Comparison of ENCODE assay signal across 7 cellular contexts in genomic region chr6:158213925-158214674, GRCh38. TPM values are rescaled to one million over a fixed set of nuclear protein-coding genes. Genes with fewer than 3 reads are reported as not detected.
A peak's percentile ranks its signal among the peaks of the same experiment; 100 is the strongest.
DNase-seq lines count a peak whose midpoint lies in the region; ATAC-seq and TF ChIP-seq lines count a peak whose summit lies in the region.

No MANE protein-coding gene starts in this region.

- no TSS peak for BruUV-seq in HCT116 (replicated peaks; lab: Mats Ljungman, UMichigan)

- ATAC-seq in HCT116 = peak; percentile 100
- peak; percentile 96 for ATAC-seq in RWPE2 (ENCODE audit: low read depth)
- peak; percentile 95 for ATAC-seq in activated naive CD8-positive, alpha-beta T cell treated with anti-CD3 and anti-CD28 coated beads, Interleukin-2, amount 10 ng/mL, durations not matched to agents 7 days and 5 days (ENCODE audit: low read depth)
- peak; percentile 94 to 98 for ATAC-seq in left cardiac atrium

- peak overlapping the region; percentile 55 for H2AFZ ChIP-seq in HCT116 (ENCODE audit: low read depth, low read length, poor library complexity, severe bottlenecking)

- no peaks in the 10 kb centered on the region for H3K9me2 ChIP-seq in HCT116 (ENCODE audit: insufficient read depth)

- H3K4me3 Mint-ChIP-seq in activated naive CD8-positive, alpha-beta T cell treated with anti-CD3 and anti-CD28 coated beads, Interleukin-2, amount 10 ng/mL, durations not matched to agents 7 days and 5 days = no peak overlapping the region

- H3K9ac ChIP-seq in HCT116 (ENCODE audit: low read length) = no peak overlapping the region

- peaks cover 9% of the 10 kb centered on the region for H3K27me3 Mint-ChIP-seq in activated naive CD8-positive, alpha-beta T cell treated with anti-CD3 and anti-CD28 coated beads, Interleukin-2, amount 10 ng/mL, durations not matched to agents 7 days and 5 days

- peak; percentile 94 for TF ChIP-seq RAD21 in HCT116 (IDR thresholded peaks at IDR 0.05; ENCODE audit: low read depth)

- no peak for TF ChIP-seq POLR2A in HCT116 (IDR thresholded peaks at IDR 0.05; ENCODE audit: borderline replicate concordance, extremely low read depth, insufficient read depth, insufficient read length)

- H3K36me3 Mint-ChIP-seq in activated naive CD8-positive, alpha-beta T cell treated with anti-CD3 and anti-CD28 coated beads, Interleukin-2, amount 10 ng/mL, durations not matched to agents 7 days and 5 days = no peaks in the 10 kb centered on the region

- H3K9me3 Mint-ChIP-seq in activated naive CD8-positive, alpha-beta T cell treated with anti-CD3 and anti-CD28 coated beads, Interleukin-2, amount 10 ng/mL, durations not matched to agents 7 days and 5 days = no peaks in the 10 kb centered on the region

- RAD21 ChIA-PET in HCT116 (lab: Charles Lee; ENCODE audit: low non-redundant PET in 1 of 2, low total read pairs in 2 of 2, uncharacterized antibody in 2 of 2, unreplicated experiment in 2 of 2) = interaction anchor here (0.6 to 1.2 kb wide), 7 partner anchors 356 to 477 kb away, joined by 3 to 9 read pairs (median 4); no protein-coding TSS in a partner anchor

- intact Hi-C loops in HCT116 (cut with micrococcal nuclease) (loop anchor here (2.0 kb wide), 1 partner anchor 477 kb away; no protein-coding TSS in a partner anchor), left cardiac atrium (cut with DNase I) (no loop called here)

- CTCF ChIA-PET in HCT116 (lab: Charles Lee) = interaction anchor here (0.6 to 2.2 kb wide), 22 partner anchors 9 to 921 kb away, joined by 3 to 56 read pairs (median 4); partner anchors contain the start of gene DYNLT1

- H3K9me3 ChIP-seq in HCT116 (ENCODE audit: control insufficient read depth in 1 of 2, insufficient read depth in 1 of 2, low read depth in 1 of 2, low read length in 2 of 2) (peaks cover 0 to 3% of the 10 kb centered on the region in 2 experiments; a peak in 1 of 4 replicates), MG63 (0 out of 2 replicates have a peak, but pooled peaks cover 2% of the 10 kb centered on the region), RWPE2 (ENCODE audit: severe bottlenecking) (no peaks in the 10 kb centered on the region)

- H3K27me3 ChIP-seq in HCT116 (ENCODE audit: insufficient read depth, low read length) (no peaks in the 10 kb centered on the region), MG63 (no peaks in the 10 kb centered on the region), RWPE2 (ENCODE audit: insufficient read depth, poor library complexity, severe bottlenecking) (no peaks in the 10 kb centered on the region)

- no peaks in the 10 kb centered on the region for H3K36me3 ChIP-seq in HCT116 (ENCODE audit: control insufficient read depth in 1 of 2, insufficient read depth in 2 of 2, low read length in 2 of 2)
- H3K36me3 ChIP-seq in MG63 = no peaks in the 10 kb centered on the region
- no peaks in the 10 kb centered on the region for H3K36me3 ChIP-seq in RWPE2 (ENCODE audit: low read depth)

- TF ChIP-seq CTCF in GM12873 (IDR thresholded peaks at IDR 0.05; ENCODE audit: insufficient read depth, low read depth, low read length, missing control alignments) (peak; percentile 86), HCT116 (IDR thresholded peaks at IDR 0.05 in 2 of 3, conservative IDR thresholded peaks at IDR 0.05 in 1 of 3; ENCODE audit: borderline replicate concordance in 1 of 3, insufficient read depth in 1 of 3, low read depth in 2 of 3, low read length in 2 of 3) (peak; percentile 72 to 81 (median 79)), RWPE2 (IDR thresholded peaks at IDR 0.05; ENCODE audit: poor library complexity, severe bottlenecking) (peak; percentile 92), retinal pigment epithelial cell (conservative IDR thresholded peaks at IDR 0.05; ENCODE audit: low read depth, low read length) (peak; percentile 77)

- H3K27ac Mint-ChIP-seq in activated naive CD8-positive, alpha-beta T cell treated with anti-CD3 and anti-CD28 coated beads, Interleukin-2, amount 10 ng/mL, durations not matched to agents 7 days and 5 days = no peak overlapping the region

- H3K4me3 ChIP-seq in HCT116 (replicated peaks in 1 of 2; ENCODE audit: low read depth in 1 of 2, low read length in 2 of 2) (no peak overlapping the region), MG63 (no peak overlapping the region), RWPE2 (ENCODE audit: severe bottlenecking) (no peak overlapping the region), retinal pigment epithelial cell (ENCODE audit: low read length) (no peak overlapping the region)

- no peak overlapping the region for H3K27ac ChIP-seq in HCT116 (ENCODE audit: low read depth, low read length)
- H3K27ac ChIP-seq in RWPE2 (ENCODE audit: poor library complexity, severe bottlenecking) = no peak overlapping the region

- H3K79me2 ChIP-seq in HCT116 (ENCODE audit: insufficient read depth, low read length) = no peaks in the 10 kb centered on the region

- H3K4me1 ChIP-seq in HCT116 (ENCODE audit: control insufficient read depth in 1 of 2, insufficient read depth in 2 of 2, low read length in 2 of 2) (peaks cover 0 to 19% of the 10 kb centered on the region in 2 experiments; a peak in 3 of 4 replicates), RWPE2 (ENCODE audit: insufficient read depth, poor library complexity, severe bottlenecking) (peaks cover 12% of the 10 kb centered on the region)

- H3K4me1 Mint-ChIP-seq in activated naive CD8-positive, alpha-beta T cell treated with anti-CD3 and anti-CD28 coated beads, Interleukin-2, amount 10 ng/mL, durations not matched to agents 7 days and 5 days = peaks cover 14% of the 10 kb centered on the region

- peak overlapping the region; percentile 27 for H3K4me2 ChIP-seq in HCT116 (ENCODE audit: low read length)

- peak; percentile 75 for DNase-seq in HCT116 (ENCODE audit: low read depth, low spot score)
- peak; percentile 61 for DNase-seq in MG63
- DNase-seq in RWPE2 (ENCODE audit: low spot score) = no peak
- peak; percentile 49 for DNase-seq in activated naive CD8-positive, alpha-beta T cell treated with anti-CD3 and anti-CD28 coated beads, Interleukin-2, amount 10 ng/mL, durations not matched to agents 7 days and 5 days
- peak; percentile 63 for DNase-seq in left cardiac atrium
- DNase-seq in retinal pigment epithelial cell (ENCODE audit: low read depth) = peak; percentile 42

- POLR2A ChIA-PET in HCT116 (lab: Charles Lee) = interaction anchor here (0.6 to 1.0 kb wide), 2 partner anchors 11 to 535 kb away, joined by 4 to 5 read pairs; no protein-coding TSS in a partner anchor
- POLR2A ChIA-PET in activated naive CD8-positive, alpha-beta T cell treated with anti-CD3 and anti-CD28 coated beads, Interleukin-2, amount 10 ng/mL, durations not matched to agents 7 days and 5 days (lab: Charles Lee) = interaction anchor here (1.0 kb wide), 1 partner anchor 477 kb away, joined by 4 read pairs; no protein-coding TSS in a partner anchor

- H4K20me1 ChIP-seq in HCT116 (ENCODE audit: insufficient read depth) = no peaks in the 10 kb centered on the region

TF ChIP-seq in HCT116, 20 proteins besides CTCF, POLR2A, EP300 and RAD21:
- TF ChIP-seq SRF (IDR thresholded peaks at IDR 0.05; ENCODE audit: low read depth) = no peak
- peak; percentile 39 for TF ChIP-seq YY1 (IDR thresholded peaks at IDR 0.05; ENCODE audit: extremely low read depth, insufficient replicate concordance, low read depth, low read length)
- no peak for TF ChIP-seq POLR2AphosphoS5 (IDR thresholded peaks at IDR 0.05; ENCODE audit: low read depth, low read length)
- 0 out of 2 replicates have a peak, but pooled peaks have one; percentile 46 for TF ChIP-seq CBX3 (IDR thresholded peaks at IDR 0.05; ENCODE audit: low read depth)
- no peak for TF ChIP-seq FOSL1 (IDR thresholded peaks at IDR 0.05; ENCODE audit: low read depth)
- no peak for TF ChIP-seq JUND (IDR thresholded peaks at IDR 0.05)
- no peak for TF ChIP-seq REST (IDR thresholded peaks at IDR 0.05; ENCODE audit: low read depth)
- peak; percentile 40; the same call in 1 of the 2 replicates for TF ChIP-seq EGR1 (IDR thresholded peaks at IDR 0.05; ENCODE audit: low read depth)

RNA-seq across cellular contexts. Expression of gene GTF2H5, which starts 46.0 kb away (rescaled TPM):
- total RNA-seq in HCT116 (2021; ENCODE audit: unreplicated experiment) (19.0 TPM), left cardiac atrium (10 to 100 TPM; 23.2 to 23.3 TPM)
- 4.7 and 6.8 TPM in 2 replicates for polyA plus RNA-seq in HCT116 (2012)
- total RNA-seq in MG63 (2014; rRNA removed; shearing (Covaris generic); ENCODE audit: low replicate concordance) = 13.8 and 21.6 TPM in 2 replicates
- total RNA-seq in activated naive CD8-positive, alpha-beta T cell treated with anti-CD3 and anti-CD28 coated beads, Interleukin-2, amount 10 ng/mL, durations not matched to agents 7 days and 5 days = 10 to 100 TPM; 15.9 to 18.0 TPM

RNA-seq across cellular contexts. Expression of gene SERAC1, which starts 46.0 kb away (rescaled TPM):
- total RNA-seq in HCT116 (2021; ENCODE audit: unreplicated experiment) = 7.6 TPM
- polyA plus RNA-seq in HCT116 (2012) = 3.1 and 4.1 TPM in 2 replicates
- 5.7 and 10.4 TPM in 2 replicates for total RNA-seq in MG63 (2014; rRNA removed; shearing (Covaris generic); ENCODE audit: low replicate concordance)
- total RNA-seq in activated naive CD8-positive, alpha-beta T cell treated with anti-CD3 and anti-CD28 coated beads, Interleukin-2, amount 10 ng/mL, durations not matched to agents 7 days and 5 days = 1 to 10 TPM; 4.1 to 4.6 TPM
- total RNA-seq in left cardiac atrium = 1 to 10 TPM; 4.2 to 6.0 TPM
